In the genomic region with DNA sequence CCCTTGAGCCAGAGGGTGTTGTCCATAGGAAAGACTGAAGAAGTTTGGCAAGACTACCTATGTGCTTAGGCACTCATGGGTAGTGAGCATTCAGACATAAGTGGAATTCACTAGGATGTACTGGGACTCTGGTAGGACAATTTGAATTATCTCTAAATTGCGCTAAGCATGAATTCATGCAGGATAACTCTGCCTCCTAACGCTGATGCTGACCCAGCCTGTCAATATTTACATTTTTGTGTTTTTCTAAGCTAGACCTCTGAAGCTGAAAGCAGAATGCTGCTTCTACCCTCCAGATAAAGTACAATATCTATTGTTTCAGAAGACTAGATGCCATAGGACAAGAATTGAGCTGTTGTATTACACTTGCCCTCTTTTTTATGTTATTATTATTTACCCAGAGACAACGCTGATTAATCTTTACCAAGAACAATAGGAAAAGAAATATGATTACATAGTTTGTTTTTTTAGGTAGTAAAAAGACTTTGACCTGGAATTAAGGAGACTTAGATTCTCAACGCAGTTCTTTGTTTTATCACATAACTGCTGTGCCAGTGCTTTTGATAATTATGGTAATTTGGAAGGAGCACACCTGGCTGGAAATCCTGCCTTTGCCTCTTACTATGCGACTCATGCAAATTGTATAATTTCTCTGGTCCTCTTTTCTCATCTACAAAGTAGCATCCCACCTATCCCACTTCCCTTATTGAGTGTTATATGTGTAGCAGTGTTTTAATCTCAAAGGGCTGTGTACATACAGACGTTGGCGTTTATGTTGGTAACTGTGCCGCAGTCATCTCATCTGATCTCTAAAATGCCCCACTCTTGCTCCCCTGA, we compare ENCODE assay signal across 27 cellular contexts. TPM values are rescaled to one million over a fixed set of nuclear protein-coding genes. Genes with fewer than 3 reads are reported as not detected.
DNase-seq lines count a peak whose midpoint lies in the region; ATAC-seq, FAIRE-seq and TF ChIP-seq lines count a peak whose summit lies in the region.
"Had no signal": no experiment of that assay in that cellular context is flagged by ENCODE, and none has a peak within 500 bp of the region (broad histone marks: within the 10 kb centered on the region; RNA-seq: fewer than 3 reads in every experiment).

No MANE protein-coding gene starts in this region.

- peaks cover 24% of the 10 kb centered on the region for H3K4me1 ChIP-seq in A549
- peaks cover 22% of the 10 kb centered on the region for H3K4me1 ChIP-seq in endothelial cell of umbilical vein (ENCODE audit: control insufficient read depth, extremely low read depth, insufficient read depth, low read length)
- H3K4me1 ChIP-seq in CD8-positive, alpha-beta memory T cell (ENCODE audit: insufficient read depth, low read length), result no peaks in the 10 kb centered on the region
- H3K4me1 ChIP-seq: right lobe of liver had no signal

- TF ChIP-seq CTCF in A549 (IDR thresholded peaks at IDR 0.05) (no peak), endothelial cell of umbilical vein (IDR thresholded peaks at IDR 0.05; ENCODE audit: extremely low read depth in 1 of 2, insufficient read depth in 1 of 2, low read depth in 1 of 2, low read length in 2 of 2) (no peak), GM20000 (IDR thresholded peaks at IDR 0.05; ENCODE audit: extremely low read depth, missing control alignments) (no peak)

- H3K27me3 ChIP-seq in endothelial cell of umbilical vein (ENCODE audit: control insufficient read depth in 2 of 2, insufficient read depth in 2 of 2, low read length in 2 of 2), result peaks cover 9 to 11% of the 10 kb centered on the region in 2 experiments
- H3K27me3 ChIP-seq in CD8-positive, alpha-beta memory T cell (ENCODE audit: insufficient read depth, low read length, poor library complexity, severe bottlenecking), result no peaks in the 10 kb centered on the region
- H3K27me3 ChIP-seq: BLaER1, Peyer's patch, right lobe of liver, upper lobe of left lung had no signal

- H3K4me2 ChIP-seq in A549 (peak overlapping the region; percentile 2; the same call in 1 of the 3 replicates), endothelial cell of umbilical vein (ENCODE audit: insufficient read depth, low read length) (no peak overlapping the region)
- H3K4me2 ChIP-seq: KMS-11 had no signal

- no peak for TF ChIP-seq EP300 in A549 (IDR thresholded peaks at IDR 0.05)

- H3K79me2 ChIP-seq in endothelial cell of umbilical vein (ENCODE audit: control insufficient read depth, insufficient read depth, low read length), result no peaks in the 10 kb centered on the region

- H3K4me3 ChIP-seq in A549 (no peak overlapping the region), endothelial cell of umbilical vein (replicated peaks in 1 of 3; ENCODE audit: insufficient read depth in 1 of 3, low read depth in 1 of 3, low read length in 3 of 3) (no peak overlapping the region)
- no peak overlapping the region for H3K4me3 ChIP-seq in CD8-positive, alpha-beta memory T cell (ENCODE audit: low read length)
- H3K4me3 ChIP-seq: BLaER1, dorsolateral prefrontal cortex, lung, Peyer's patch, right lobe of liver, upper lobe of left lung had no signal

- intact Hi-C loops in endothelial cell of umbilical vein (cut with micrococcal nuclease), result loop anchor here (1.0 kb wide), 1 partner anchor 21 kb away; the partner anchor contains the start of gene GRAMD1B

- no peak for TF ChIP-seq RAD21 in A549 (conservative IDR thresholded peaks at IDR 0.05 in 1 of 2, IDR thresholded peaks at IDR 0.05 in 1 of 2)

- no peak overlapping the region for H2AFZ ChIP-seq in endothelial cell of umbilical vein (ENCODE audit: low read depth, low read length)

- H3K27ac ChIP-seq in A549, result peak overlapping the region in 1 of 2 experiments; percentile 16; a peak in 2 of 6 replicates
- H3K27ac ChIP-seq in endothelial cell of umbilical vein (ENCODE audit: insufficient read depth, low read depth, low read length), result no peak overlapping the region
- no peak overlapping the region for H3K27ac ChIP-seq in CD8-positive, alpha-beta memory T cell (ENCODE audit: low read depth, low read length)
- H3K27ac ChIP-seq: BLaER1, dorsolateral prefrontal cortex, epithelial cell of prostate, KMS-11, right lobe of liver, upper lobe of left lung had no signal

- 54% methylated on average over 8 of the region's 8 CpGs for WGBS in A549 (ENCODE audit: missing lambda C conversion rate)

- DNase-seq in A549 (ENCODE audit: low read depth in 1 of 2, low spot score in 1 of 2) (no peak), DMS79 treated with DMSO at 0.1 percent for 48 hours (lab: John Stamatoyannopoulos, UW) (peak; percentile 34), NCI-H526 treated with DMSO at 0.1 percent for 48 hours (lab: John Stamatoyannopoulos, UW) (peak; percentile 79), endothelial cell of umbilical vein (ENCODE audit: low read depth, low spot score) (no peak), GM20000 (ENCODE audit: low spot score) (no peak)
- DNase-seq in CD8-positive, alpha-beta memory T cell, result no peak
- DNase-seq: activated CD4-positive, alpha-beta T cell treated with anti-CD3 and anti-CD28 coated beads, Interleukin-2, amount 10 ng/mL, durations not matched to agents 7 days and 5 days; activated T-cell treated with anti-CD3 and anti-CD28 coated beads, Interleukin-2, amount 50 U/mL, for 48 hours; Caco-2; dorsolateral prefrontal cortex; kidney; NCI-H187; NCI-H2227 treated with DMSO at 0.1 percent for 48 hours; NK-92 treated with Interleukin-12 subunit alpha and Interleukin-12 subunit beta, amount 100 ng/mL, for 24 hours; Peyer's patch; right lobe of liver; SHP77 treated with DMSO at 0.1 percent for 48 hours; stimulated activated CD4-positive, alpha-beta T cell treated with anti-CD3 and anti-CD28 coated beads, Interleukin-12 subunit alpha, Interleukin-12 subunit beta, amount 100 ng/mL, for 4 hours; stimulated activated CD4-positive, alpha-beta T cell treated with anti-CD3 and anti-CD28 coated beads, Interleukin-4, amount 100 ng/mL, for 1 hour; T-helper 9 cell; upper lobe of left lung had no signal

- no peak overlapping the region for H3K27ac Mint-ChIP-seq in CD8-positive, alpha-beta memory T cell
- H3K27ac Mint-ChIP-seq: activated CD4-positive, alpha-beta T cell treated with anti-CD3 and anti-CD28 coated beads, Interleukin-2, amount 10 ng/mL, durations not matched to agents 7 days and 5 days had no signal

- POLR2A ChIA-PET in A549 (lab: Yijun Ruan, JAX), result no interaction called here
- POLR2A ChIA-PET in endothelial cell of umbilical vein (lab: Charles Lee), result no interaction called here
- POLR2A ChIA-PET in CD8-positive, alpha-beta memory T cell (lab: Charles Lee), result no interaction called here

- no TSS peak for BruUV-seq in endothelial cell of umbilical vein (replicated peaks; lab: Mats Ljungman, UMichigan)

- peaks cover 0 to 6% (median 5%) of the 10 kb centered on the region in 3 donors for H3K4me1 Mint-ChIP-seq in CD8-positive, alpha-beta memory T cell

- no peaks in the 10 kb centered on the region for H4K20me1 ChIP-seq in endothelial cell of umbilical vein (replicated peaks; ENCODE audit: control insufficient read depth, extremely low read depth, insufficient read depth, low read length)
- H4K20me1 ChIP-seq: BLaER1 had no signal

- H3K9me3 Mint-ChIP-seq in CD8-positive, alpha-beta memory T cell, result no peaks in the 10 kb centered on the region
- H3K9me3 Mint-ChIP-seq: activated CD4-positive, alpha-beta T cell treated with anti-CD3 and anti-CD28 coated beads, Interleukin-2, amount 10 ng/mL, durations not matched to agents 7 days and 5 days had no signal

- dilution Hi-C loops in endothelial cell of umbilical vein (cut with MboI; ENCODE audit: extremely low pct_ligation_motif_present, low sequenced_read_pairs), result no loop called here

- no peak for TF ChIP-seq POLR2A in A549 (IDR thresholded peaks at IDR 0.05; ENCODE audit: low read length)
- TF ChIP-seq POLR2A in endothelial cell of umbilical vein (IDR thresholded peaks at IDR 0.05; ENCODE audit: low read depth, low read length), result no peak

- H3K36me3 Mint-ChIP-seq in CD8-positive, alpha-beta memory T cell, result no peaks in the 10 kb centered on the region

- FAIRE-seq in A549 (lab: Jason Lieb, UNC) (no peak), endothelial cell of umbilical vein (lab: Jason Lieb, UNC) (peak; percentile 4)
- FAIRE-seq: kidney had no signal

- no peaks in the 10 kb centered on the region for H3K9me3 ChIP-seq in A549
- no peaks in the 10 kb centered on the region for H3K9me3 ChIP-seq in endothelial cell of umbilical vein (replicated peaks; ENCODE audit: control insufficient read depth, insufficient read depth, low read length)
- no peaks in the 10 kb centered on the region for H3K9me3 ChIP-seq in CD8-positive, alpha-beta memory T cell (ENCODE audit: low read length)
- H3K9me3 ChIP-seq: BLaER1, Caco-2, right lobe of liver, upper lobe of left lung had no signal

- peaks cover 0 to 1% of the 10 kb centered on the region in 2 donors for H3K27me3 Mint-ChIP-seq in CD8-positive, alpha-beta memory T cell
- H3K27me3 Mint-ChIP-seq: activated CD4-positive, alpha-beta T cell treated with anti-CD3 and anti-CD28 coated beads, Interleukin-2, amount 10 ng/mL, durations not matched to agents 7 days and 5 days had no signal

- no peaks in the 10 kb centered on the region for H3K9me1 ChIP-seq in endothelial cell of umbilical vein (replicated peaks; ENCODE audit: control insufficient read depth, extremely low read depth, insufficient read depth, low read length)

- no peak overlapping the region for H3K4me3 Mint-ChIP-seq in CD8-positive, alpha-beta memory T cell
- H3K4me3 Mint-ChIP-seq: activated CD4-positive, alpha-beta T cell treated with anti-CD3 and anti-CD28 coated beads, Interleukin-2, amount 10 ng/mL, durations not matched to agents 7 days and 5 days had no signal

- H3K9ac ChIP-seq in endothelial cell of umbilical vein (replicated peaks; ENCODE audit: extremely low read depth, insufficient read depth, low read length), result no peak overlapping the region
- H3K9ac ChIP-seq: BLaER1, KMS-11 had no signal

- CTCF ChIA-PET in A549 (lab: Yijun Ruan, JAX) (interaction anchor here (1.0 to 5.4 kb wide), 16 partner anchors 19 to 162 kb away, joined by 3 to 147 read pairs (median 12); partner anchors contain the start of gene GRAMD1B), endothelial cell of umbilical vein (lab: Charles Lee) (interaction anchor here (1.2 to 7.5 kb wide), 17 partner anchors 9 to 168 kb away, joined by 3 to 368 read pairs (median 17); no protein-coding TSS in a partner anchor)
- CTCF ChIA-PET in CD8-positive, alpha-beta memory T cell (lab: Charles Lee), result interaction anchor here (1.4 to 7.5 kb wide), 8 partner anchors 20 to 168 kb away, joined by 5 to 152 read pairs (median 13); partner anchors contain the start of gene GRAMD1B

- ATAC-seq in A549, result peak in 1 of 2 experiments; percentile 33; a peak in 2 of 6 replicates
- ATAC-seq in HG03097 (IDR thresholded peaks at IDR 0.05; ENCODE audit: low FRiP score, unreplicated experiment), result no peak
- ATAC-seq: HCT116, right lobe of liver had no signal

- H3K36me3 ChIP-seq in endothelial cell of umbilical vein (ENCODE audit: control insufficient read depth in 2 of 2, extremely low read depth in 1 of 2, insufficient read depth in 2 of 2, low read length in 2 of 2), result no peaks in the 10 kb centered on the region
- no peaks in the 10 kb centered on the region for H3K36me3 ChIP-seq in CD8-positive, alpha-beta memory T cell (ENCODE audit: insufficient read depth, low read length)
- H3K36me3 ChIP-seq: BLaER1, Peyer's patch, right lobe of liver, upper lobe of left lung had no signal

RNA-seq across cellular contexts. Expression of gene GRAMD1B, which starts 21.2 kb away (rescaled TPM):
- polyA plus RNA-seq in A549 (2011; rRNA removed) (108 and 113 TPM in 2 replicates), A549 (2017; fragmentation: RNase III; extraction: RNeasy Plus Mini Kit Qiagen cat#74134 plus additional on column Dnase treatment) (38.4 to 55.5 TPM (median 48.9 TPM) in 3 replicates), endothelial cell of umbilical vein (4.5 and 5.1 TPM in 2 replicates)
- 39.1 and 47.4 TPM in 2 replicates for polyA plus RNA-seq in A549 (2012; cell fraction: cytosol; rRNA removed)
- 93.2 and 96.9 TPM in 2 replicates for polyA plus RNA-seq in A549 (2012; cell fraction: nucleus; rRNA removed)
- polyA minus RNA-seq in A549 (2011; rRNA and poly(A)+ RNA removed), result 139 and 141 TPM in 2 replicates
- 6.8 and 11.1 TPM in 2 replicates for total RNA-seq in endothelial cell of umbilical vein
- polyA plus RNA-seq in endothelial cell of umbilical vein (2011; cell fraction: cytosol; rRNA removed), result 3.4 and 4.1 TPM in 2 replicates
- 16.8 and 18.4 TPM in 2 replicates for polyA plus RNA-seq in endothelial cell of umbilical vein (2011; cell fraction: nucleus; rRNA removed)
- polyA plus RNA-seq in endothelial cell of umbilical vein (2012), result 2.2 and 2.3 TPM in 2 replicates
- 9.1 and 9.2 TPM in 2 replicates for polyA minus RNA-seq in endothelial cell of umbilical vein
- 56.6 TPM for polyA minus RNA-seq in endothelial cell of umbilical vein (2011; cell fraction: cytosol; rRNA and poly(A)+ RNA removed)
- polyA minus RNA-seq in endothelial cell of umbilical vein (2011; cell fraction: nucleus; rRNA and poly(A)+ RNA removed), result 12.2 and 12.7 TPM in 2 replicates
- 10 to 100 TPM; 27.9 to 28.2 TPM for total RNA-seq in CD8-positive, alpha-beta memory T cell
- polyA plus RNA-seq in CD8-positive, alpha-beta memory T cell, result 2.1 TPM

Comparison
In these comparisons a context has a peak if more than half of its experiments do, and no peak if none do; other contexts are left out.
1. DNase-seq: peak in DMS79 treated with DMSO at 0.1 percent for 48 hours (single experiment) and NCI-H526 treated with DMSO at 0.1 percent for 48 hours (single experiment); none in A549 (0 of 2), endothelial cell of umbilical vein (single experiment), CD8-positive, alpha-beta memory T cell (0 of 5) and GM20000 (single experiment).